ENCODE assay signal across 17 cellular contexts in genomic region chr18:49630246-49630699, GRCh38.
DNase-seq lines count a peak whose midpoint lies in the region; ATAC-seq and TF ChIP-seq lines count a peak whose summit lies in the region.
"Had no signal": no experiment of that assay in that cellular context is flagged by ENCODE, and none has a peak within 500 bp of the region (broad histone marks: within the 10 kb centered on the region; RNA-seq: fewer than 3 reads in every experiment).

No MANE protein-coding gene starts in this region.

- H4K20me1 ChIP-seq in mammary epithelial cell (ENCODE audit: insufficient read depth, low read length) (no peaks in the 10 kb centered on the region), GM23248 (ENCODE audit: insufficient read depth) (no peaks in the 10 kb centered on the region)

- H3K79me2 ChIP-seq in mammary epithelial cell (ENCODE audit: insufficient read depth, low read length) (no peaks in the 10 kb centered on the region), GM23248 (ENCODE audit: insufficient read depth) (no peaks in the 10 kb centered on the region)

- H3K27me3 ChIP-seq in mammary epithelial cell (ENCODE audit: insufficient read depth, low read length) (no peaks in the 10 kb centered on the region), GM23248 (replicated peaks; ENCODE audit: insufficient read depth) (peaks cover 30% of the 10 kb centered on the region)

- in situ Hi-C loops in mammary epithelial cell (cut with MboI; ENCODE audit: low sequenced_read_pairs in 2 of 2) = no loop called here
- in situ Hi-C loops in GM23248 (cut with MboI) = no loop called here

- no TSS peak for BruUV-seq in mammary epithelial cell (replicated peaks; lab: Mats Ljungman, UMichigan)

- dilution Hi-C loops in mammary epithelial cell (cut with HindIII; ENCODE audit: low sequenced_read_pairs) = no loop called here

- H3K4me2 ChIP-seq in mammary epithelial cell (ENCODE audit: insufficient read depth, low read depth, low read length) = no peak overlapping the region
- no peak overlapping the region for H3K4me2 ChIP-seq in GM23248 (ENCODE audit: unreplicated experiment)

- no peaks in the 10 kb centered on the region for H3K36me3 ChIP-seq in mammary epithelial cell (ENCODE audit: insufficient read depth, low read length)
- H3K36me3 ChIP-seq in GM23248 (ENCODE audit: low read depth) = no peaks in the 10 kb centered on the region

- ATAC-seq in left colon (peak; percentile 71), sciatic nerve (peak; percentile 49), HG03097 (IDR thresholded peaks at IDR 0.05; ENCODE audit: low FRiP score, unreplicated experiment) (no peak), GM21528 (IDR thresholded peaks at IDR 0.05; ENCODE audit: low FRiP score, unreplicated experiment) (no peak)

- H3K4me3 ChIP-seq in mammary epithelial cell (replicated peaks in 1 of 3; ENCODE audit: insufficient read depth in 1 of 3, low read depth in 2 of 3, low read length in 3 of 3) = no peak overlapping the region
- no peak overlapping the region for H3K4me3 ChIP-seq in GM23248

- no peaks in the 10 kb centered on the region for H3K9me2 ChIP-seq in GM23248 (ENCODE audit: insufficient read depth)

- intact Hi-C loops in mammary epithelial cell (cut with micrococcal nuclease) = no loop called here
- intact Hi-C loops in left colon (cut with DNase I, micrococcal nuclease) = no loop called here
- intact Hi-C loops in sciatic nerve (cut with DNase I) = no loop called here

- CTCF ChIA-PET in mammary epithelial cell (lab: Charles Lee; ENCODE audit: low non-redundant PET) = no interaction called here

- no peak overlapping the region for H2AFZ ChIP-seq in mammary epithelial cell (ENCODE audit: low read depth, low read length)
- H2AFZ ChIP-seq in GM23248 = no peak overlapping the region

- H3K9ac ChIP-seq in mammary epithelial cell (ENCODE audit: insufficient read depth, low read length) (no peak overlapping the region), GM23248 (no peak overlapping the region)

- no peak overlapping the region for H3K27ac ChIP-seq in mammary epithelial cell (ENCODE audit: insufficient read depth, low read depth, low read length)
- no peak overlapping the region for H3K27ac ChIP-seq in GM23248

- H3K9me3 ChIP-seq in mammary epithelial cell (replicated peaks; ENCODE audit: insufficient read depth, low read length) = no peaks in the 10 kb centered on the region
- H3K9me3 ChIP-seq in GM23248 (ENCODE audit: low read depth) = no peaks in the 10 kb centered on the region

- H3K4me1 ChIP-seq in mammary epithelial cell (ENCODE audit: insufficient read depth, low read length) (peaks cover 5% of the 10 kb centered on the region), GM23248 (ENCODE audit: insufficient read depth) (no peaks in the 10 kb centered on the region)

- DNase-seq in MV-4-11 (lab: John Stamatoyannopoulos, UW) (peak; percentile 44), mammary epithelial cell (peak; percentile 57), left colon (no peak), sciatic nerve (ENCODE audit: low spot score) (no peak), GM23248 (no peak), iPS-NIHi11 (ENCODE audit: low spot score) (no peak)
- DNase-seq: activated gamma-delta T cell treated with Interleukin-2 at 50 U/mL for 16 hours; aorta; NCI-H2029; NCI-H510A treated with DMSO at 0.1 percent for 48 hours; right cardiac atrium; SHP77 treated with DMSO at 0.1 percent for 48 hours; stimulated activated CD4-positive, alpha-beta T cell treated with anti-CD3 and anti-CD28 coated beads, Interleukin-2, amount 100 ng/mL, for 24 hours; substantia nigra; T-helper 9 cell had no signal

- no peak for TF ChIP-seq CTCF in mammary epithelial cell (conservative IDR thresholded peaks at IDR 0.05 in 1 of 2, IDR thresholded peaks at IDR 0.05 in 1 of 2; ENCODE audit: extremely low read depth in 1 of 2, insufficient read depth in 1 of 2, low read depth in 1 of 2, low read length in 2 of 2)

- no peaks in the 10 kb centered on the region for H3F3A ChIP-seq in GM23248 (ENCODE audit: insufficient read depth)

Comparison
In these comparisons a context has a peak if more than half of its experiments do, and no peak if none do; other contexts are left out.
1. DNase-seq: peak in MV-4-11 (single experiment) and mammary epithelial cell (single experiment); none in left colon (0 of 2), sciatic nerve (single experiment), GM23248 (single experiment) and iPS-NIHi11 (single experiment).
2. ATAC-seq: peak in left colon (single experiment) and sciatic nerve (single experiment); none in HG03097 (single experiment) and GM21528 (single experiment).